Comparison of ENCODE assay signal across 21 cellular contexts in the genomic region with DNA sequence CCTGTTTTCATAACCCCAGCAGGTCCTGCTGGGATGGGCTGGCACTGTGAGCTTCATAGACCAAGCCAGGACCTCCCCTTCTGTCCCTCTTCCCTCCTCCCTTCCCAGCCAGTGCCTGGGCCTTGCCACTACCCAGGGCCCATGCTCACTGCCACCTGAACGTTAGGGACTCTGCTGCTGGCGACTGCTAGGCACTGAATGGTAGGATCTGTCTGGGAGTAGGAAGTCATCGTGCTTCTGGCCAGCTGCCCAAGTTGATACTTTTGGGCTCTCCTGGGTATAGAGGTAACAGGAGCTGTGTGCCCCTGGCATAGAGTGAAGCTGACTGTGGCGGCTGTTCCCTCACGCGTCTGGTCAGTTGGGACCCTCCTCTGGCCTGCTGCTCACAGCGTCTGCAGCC. TPM values are rescaled to one million over a fixed set of nuclear protein-coding genes. Genes with fewer than 3 reads are reported as not detected.
DNase-seq lines count a peak whose midpoint lies in the region; ATAC-seq and TF ChIP-seq lines count a peak whose summit lies in the region.
"Had no signal": no experiment of that assay in that cellular context is flagged by ENCODE, and none has a peak within 500 bp of the region (broad histone marks: within the 10 kb centered on the region; RNA-seq: fewer than 3 reads in every experiment).

No MANE protein-coding gene starts in this region.

- no peak overlapping the region for H2BK12ac ChIP-seq in mesenchymal stem cell (ENCODE audit: low read length in 2 of 2)

- peaks cover 32% of the 10 kb centered on the region for H3K79me1 ChIP-seq in mesenchymal stem cell (replicated peaks; ENCODE audit: low read length, poor library complexity, severe bottlenecking)

- no peak overlapping the region for H3K23ac ChIP-seq in mesenchymal stem cell (ENCODE audit: low read length in 2 of 2)

- H2BK15ac ChIP-seq in mesenchymal stem cell (ENCODE audit: low read depth, poor library complexity, severe bottlenecking): no peak overlapping the region

- no peak overlapping the region for H2AK5ac ChIP-seq in mesenchymal stem cell (ENCODE audit: low read length, severe bottlenecking)

- no peaks in the 10 kb centered on the region for H3K27me3 Mint-ChIP-seq in activated CD4-positive, alpha-beta T cell treated with anti-CD3 and anti-CD28 coated beads for 36 hours
- no peaks in the 10 kb centered on the region for H3K27me3 Mint-ChIP-seq in activated T-helper 1 cell treated with anti-CD3 and anti-CD28 coated beads, Interleukin-12 subunit alpha, Interleukin-12 subunit beta, Interleukin-2, Interleukin-4 antibody, amounts not matched to agents 30 ng/mL and 10 ng/mL and 1 ng/mL, durations not matched to agents 14 hours and 24 hours and 36 hours (ENCODE audit: insufficient read depth)
- H3K27me3 Mint-ChIP-seq in neural crest cell (ENCODE audit: low read depth): peaks cover 24% of the 10 kb centered on the region

- H3K9ac ChIP-seq in BLaER1: peak overlapping the region; percentile 59; the same call in 1 of the 2 replicates
- H3K9ac ChIP-seq in mesenchymal stem cell (ENCODE audit: low read length): no peak overlapping the region

- no peak overlapping the region for H3K4ac ChIP-seq in mesenchymal stem cell (ENCODE audit: low read depth in 1 of 2, low read length in 2 of 2)

- H3K36me3 Mint-ChIP-seq in activated CD4-positive, alpha-beta T cell treated with anti-CD3 and anti-CD28 coated beads for 36 hours (ENCODE audit: low read depth): peaks cover 49% of the 10 kb centered on the region
- peaks cover 34% of the 10 kb centered on the region for H3K36me3 Mint-ChIP-seq in activated T-helper 1 cell treated with anti-CD3 and anti-CD28 coated beads, Interleukin-12 subunit alpha, Interleukin-12 subunit beta, Interleukin-2, Interleukin-4 antibody, amounts not matched to agents 30 ng/mL and 10 ng/mL and 1 ng/mL, durations not matched to agents 14 hours and 24 hours and 36 hours (ENCODE audit: low read depth)
- H3K36me3 Mint-ChIP-seq in neural crest cell (ENCODE audit: low read depth): peaks cover 16% of the 10 kb centered on the region

- H3K9me3 Mint-ChIP-seq in activated CD4-positive, alpha-beta T cell treated with anti-CD3 and anti-CD28 coated beads for 36 hours (ENCODE audit: low read depth): no peaks in the 10 kb centered on the region
- no peaks in the 10 kb centered on the region for H3K9me3 Mint-ChIP-seq in activated T-helper 1 cell treated with anti-CD3 and anti-CD28 coated beads, Interleukin-12 subunit alpha, Interleukin-12 subunit beta, Interleukin-2, Interleukin-4 antibody, amounts not matched to agents 30 ng/mL and 10 ng/mL and 1 ng/mL, durations not matched to agents 14 hours and 24 hours and 36 hours
- H3K9me3 Mint-ChIP-seq in neural crest cell: no peaks in the 10 kb centered on the region

- POLR2A ChIA-PET in activated CD4-positive, alpha-beta T cell treated with anti-CD3 and anti-CD28 coated beads for 36 hours (lab: Charles Lee): no interaction called here

- no peak for TF ChIP-seq CTCF in neural crest cell (conservative IDR thresholded peaks at IDR 0.05)

- H3K36me3 ChIP-seq in BLaER1 (peaks cover 79% of the 10 kb centered on the region), mesenchymal stem cell (ENCODE audit: control insufficient read depth in 1 of 2, insufficient read depth in 2 of 2, low read depth in 1 of 2, low read length in 2 of 2) (peaks cover 59 to 86% of the 10 kb centered on the region in 2 experiments)

- no peak overlapping the region for H3K4me3 ChIP-seq in BLaER1
- H3K4me3 ChIP-seq in mesenchymal stem cell (ENCODE audit: insufficient read depth in 1 of 2, low read depth in 1 of 2, low read length in 2 of 2): no peak overlapping the region
- H3K4me3 ChIP-seq: SJCRH30 had no signal

- H2AFZ ChIP-seq in mesenchymal stem cell (ENCODE audit: low read depth, low read length): no peak overlapping the region

- H3K4me2 ChIP-seq in BLaER1 (peak overlapping the region; percentile 75), mesenchymal stem cell (ENCODE audit: low read length, poor library complexity, severe bottlenecking) (no peak overlapping the region)

- no peak for DNase-seq in activated CD4-positive, alpha-beta T cell treated with anti-CD3 and anti-CD28 coated beads for 36 hours
- DNase-seq in activated CD4-positive, alpha-beta T cell treated with anti-CD3 and anti-CD28 coated beads for 48 hours: no peak
- no peak for DNase-seq in activated T-helper 1 cell treated with anti-CD3 and anti-CD28 coated beads, Interleukin-12 subunit alpha, Interleukin-12 subunit beta, Interleukin-2, Interleukin-4 antibody, amounts not matched to agents 30 ng/mL and 10 ng/mL and 1 ng/mL, durations not matched to agents 14 hours and 24 hours and 36 hours (ENCODE audit: low spot score)
- DNase-seq in neural crest cell (ENCODE audit: low read depth, low spot score) (no peak), mesenchymal stem cell (no peak), GF-D8 (lab: John Stamatoyannopoulos, UW) (no peak)
- DNase-seq: 8988T; DMS53; H7; NCI-H1048; NCI-H146; NCI-H2081 treated with DMSO at 0.1 percent for 48 hours; NCI-H2227 treated with DMSO at 0.1 percent for 48 hours; NCI-H69; NK-92 treated with Interleukin-12 subunit alpha and Interleukin-12 subunit beta, amount 100 ng/mL, for 24 hours; OCI-M1; RPMI8226; SJCRH30 had no signal

- intact Hi-C loops in activated CD4-positive, alpha-beta T cell treated with anti-CD3 and anti-CD28 coated beads for 36 hours (cut with DNase I, micrococcal nuclease): no loop called here
- intact Hi-C loops in activated T-helper 1 cell treated with anti-CD3 and anti-CD28 coated beads, Interleukin-12 subunit alpha, Interleukin-12 subunit beta, Interleukin-2, Interleukin-4 antibody, amounts not matched to agents 30 ng/mL and 10 ng/mL and 1 ng/mL, durations not matched to agents 14 hours and 24 hours and 36 hours (cut with micrococcal nuclease): no loop called here

- H3K4me3 Mint-ChIP-seq in activated CD4-positive, alpha-beta T cell treated with anti-CD3 and anti-CD28 coated beads for 36 hours: no peak overlapping the region
- no peak overlapping the region for H3K4me3 Mint-ChIP-seq in activated T-helper 1 cell treated with anti-CD3 and anti-CD28 coated beads, Interleukin-12 subunit alpha, Interleukin-12 subunit beta, Interleukin-2, Interleukin-4 antibody, amounts not matched to agents 30 ng/mL and 10 ng/mL and 1 ng/mL, durations not matched to agents 14 hours and 24 hours and 36 hours
- H3K4me3 Mint-ChIP-seq in neural crest cell: peak overlapping the region; percentile 68

- CTCF ChIA-PET in activated CD4-positive, alpha-beta T cell treated with anti-CD3 and anti-CD28 coated beads for 36 hours (lab: Charles Lee): interaction anchor here (0.7 kb wide), 1 partner anchor 1430 kb away, joined by 3 read pairs; no protein-coding TSS in a partner anchor

- H3K27ac Mint-ChIP-seq in activated CD4-positive, alpha-beta T cell treated with anti-CD3 and anti-CD28 coated beads for 36 hours: peak overlapping the region; percentile 38
- peak overlapping the region; percentile 27 for H3K27ac Mint-ChIP-seq in activated T-helper 1 cell treated with anti-CD3 and anti-CD28 coated beads, Interleukin-12 subunit alpha, Interleukin-12 subunit beta, Interleukin-2, Interleukin-4 antibody, amounts not matched to agents 30 ng/mL and 10 ng/mL and 1 ng/mL, durations not matched to agents 14 hours and 24 hours and 36 hours
- no peak overlapping the region for H3K27ac Mint-ChIP-seq in neural crest cell (ENCODE audit: unreplicated experiment)

- H3K18ac ChIP-seq in mesenchymal stem cell (ENCODE audit: low read depth in 1 of 2, low read length in 2 of 2): no peak overlapping the region

- no peak overlapping the region for H4K91ac ChIP-seq in mesenchymal stem cell (ENCODE audit: low read length)

- H4K20me1 ChIP-seq in BLaER1: peaks cover 40% of the 10 kb centered on the region

- H4K8ac ChIP-seq in mesenchymal stem cell (ENCODE audit: low read length): no peak overlapping the region

- no peaks in the 10 kb centered on the region for H3K9me3 ChIP-seq in BLaER1
- no peaks in the 10 kb centered on the region for H3K9me3 ChIP-seq in mesenchymal stem cell (ENCODE audit: control insufficient read depth, low read length)
- H3K9me3 ChIP-seq: SJCRH30 had no signal

- H3K27me3 ChIP-seq in BLaER1: no peaks in the 10 kb centered on the region
- no peaks in the 10 kb centered on the region for H3K27me3 ChIP-seq in mesenchymal stem cell (ENCODE audit: control insufficient read depth in 1 of 2, insufficient read depth in 1 of 2, low read length in 2 of 2)
- H3K27me3 ChIP-seq: SJCRH30 had no signal

- no peak overlapping the region for H3K14ac ChIP-seq in mesenchymal stem cell (ENCODE audit: low read length in 2 of 2)

- no peak overlapping the region for H2BK5ac ChIP-seq in mesenchymal stem cell (ENCODE audit: low read depth, low read length, poor library complexity, severe bottlenecking)

- peaks cover 57% of the 10 kb centered on the region for H3K4me1 ChIP-seq in BLaER1
- H3K4me1 ChIP-seq in mesenchymal stem cell (ENCODE audit: control insufficient read depth, insufficient read depth, low read depth, low read length): no peaks in the 10 kb centered on the region
- H3K4me1 ChIP-seq: SJCRH30 had no signal

- no peak for ATAC-seq in activated CD4-positive, alpha-beta T cell treated with anti-CD3 and anti-CD28 coated beads for 36 hours
- ATAC-seq in HG02678 (IDR thresholded peaks at IDR 0.05; ENCODE audit: unreplicated experiment): no peak

- 92% methylated on average over 7 of the region's 7 CpGs for WGBS in mesenchymal stem cell

- H3K27ac ChIP-seq in BLaER1: peak overlapping the region; percentile 71
- no peak overlapping the region for H3K27ac ChIP-seq in mesenchymal stem cell (ENCODE audit: low read length, poor library complexity, severe bottlenecking)
- H3K27ac ChIP-seq: C4-2B, SJCRH30 had no signal

- peaks cover 19% of the 10 kb centered on the region for H3K4me1 Mint-ChIP-seq in activated CD4-positive, alpha-beta T cell treated with anti-CD3 and anti-CD28 coated beads for 36 hours
- H3K4me1 Mint-ChIP-seq in activated T-helper 1 cell treated with anti-CD3 and anti-CD28 coated beads, Interleukin-12 subunit alpha, Interleukin-12 subunit beta, Interleukin-2, Interleukin-4 antibody, amounts not matched to agents 30 ng/mL and 10 ng/mL and 1 ng/mL, durations not matched to agents 14 hours and 24 hours and 36 hours (ENCODE audit: low read depth): peaks cover 12% of the 10 kb centered on the region
- H3K4me1 Mint-ChIP-seq in neural crest cell: peaks cover 4% of the 10 kb centered on the region

- no peak overlapping the region for H2BK120ac ChIP-seq in mesenchymal stem cell (ENCODE audit: low read depth, low read length)

RNA-seq across cellular contexts. Expression of gene TRIM41, which starts 8.4 kb away (rescaled TPM):
- total RNA-seq in activated CD4-positive, alpha-beta T cell treated with anti-CD3 and anti-CD28 coated beads for 36 hours: 10 to 100 TPM; 27.0 to 30.7 TPM
- total RNA-seq in activated T-helper 1 cell treated with anti-CD3 and anti-CD28 coated beads, Interleukin-12 subunit alpha, Interleukin-12 subunit beta, Interleukin-2, Interleukin-4 antibody, amounts not matched to agents 30 ng/mL and 10 ng/mL and 1 ng/mL, durations not matched to agents 14 hours and 24 hours and 36 hours: 31.8 and 34.8 TPM in 2 replicates
- total RNA-seq in neural crest cell: 34.5 and 39.1 TPM in 2 replicates
- polyA plus RNA-seq in mesenchymal stem cell (2013, experiment 1 of 2): 19.1 TPM
- polyA plus RNA-seq in mesenchymal stem cell (2013, experiment 2 of 2): 19.0 TPM

RNA-seq across cellular contexts. Expression of gene RACK1, which starts 12.3 kb away (rescaled TPM):
- 1,000 to 10,000 TPM; 2,724 to 3,901 TPM for total RNA-seq in activated CD4-positive, alpha-beta T cell treated with anti-CD3 and anti-CD28 coated beads for 36 hours
- total RNA-seq in activated T-helper 1 cell treated with anti-CD3 and anti-CD28 coated beads, Interleukin-12 subunit alpha, Interleukin-12 subunit beta, Interleukin-2, Interleukin-4 antibody, amounts not matched to agents 30 ng/mL and 10 ng/mL and 1 ng/mL, durations not matched to agents 14 hours and 24 hours and 36 hours: 2,098 and 2,121 TPM in 2 replicates
- total RNA-seq in neural crest cell: 2,359 and 2,449 TPM in 2 replicates
- 2,784 TPM for polyA plus RNA-seq in mesenchymal stem cell (2013, experiment 1 of 2)
- polyA plus RNA-seq in mesenchymal stem cell (2013, experiment 2 of 2): 2,751 TPM

RNA-seq across cellular contexts. Expression of gene TRIM7, which starts 26.4 kb away (rescaled TPM):
- total RNA-seq in activated CD4-positive, alpha-beta T cell treated with anti-CD3 and anti-CD28 coated beads for 36 hours: 1 to 10 TPM; 1.4 to 1.6 TPM
- total RNA-seq in activated T-helper 1 cell treated with anti-CD3 and anti-CD28 coated beads, Interleukin-12 subunit alpha, Interleukin-12 subunit beta, Interleukin-2, Interleukin-4 antibody, amounts not matched to agents 30 ng/mL and 10 ng/mL and 1 ng/mL, durations not matched to agents 14 hours and 24 hours and 36 hours: 1.5 and 1.8 TPM in 2 replicates
- not detected in 2 replicates for total RNA-seq in neural crest cell
- 1.8 TPM for polyA plus RNA-seq in mesenchymal stem cell (2013, experiment 1 of 2)
- polyA plus RNA-seq in mesenchymal stem cell (2013, experiment 2 of 2): 1.4 TPM

RNA-seq across cellular contexts. Expression of gene TRIM52, which starts 29.5 kb away (rescaled TPM):
- total RNA-seq in activated CD4-positive, alpha-beta T cell treated with anti-CD3 and anti-CD28 coated beads for 36 hours: 10 to 100 TPM; 10.4 to 13.1 TPM
- total RNA-seq in activated T-helper 1 cell treated with anti-CD3 and anti-CD28 coated beads, Interleukin-12 subunit alpha, Interleukin-12 subunit beta, Interleukin-2, Interleukin-4 antibody, amounts not matched to agents 30 ng/mL and 10 ng/mL and 1 ng/mL, durations not matched to agents 14 hours and 24 hours and 36 hours: 15.3 and 17.1 TPM in 2 replicates
- 9.0 TPM in 2 replicates for total RNA-seq in neural crest cell
- 4.2 TPM for polyA plus RNA-seq in mesenchymal stem cell (2013, experiment 1 of 2)
- polyA plus RNA-seq in mesenchymal stem cell (2013, experiment 2 of 2): 4.0 TPM
